ENCODE assay signal across 8 cellular contexts in the genomic region with DNA sequence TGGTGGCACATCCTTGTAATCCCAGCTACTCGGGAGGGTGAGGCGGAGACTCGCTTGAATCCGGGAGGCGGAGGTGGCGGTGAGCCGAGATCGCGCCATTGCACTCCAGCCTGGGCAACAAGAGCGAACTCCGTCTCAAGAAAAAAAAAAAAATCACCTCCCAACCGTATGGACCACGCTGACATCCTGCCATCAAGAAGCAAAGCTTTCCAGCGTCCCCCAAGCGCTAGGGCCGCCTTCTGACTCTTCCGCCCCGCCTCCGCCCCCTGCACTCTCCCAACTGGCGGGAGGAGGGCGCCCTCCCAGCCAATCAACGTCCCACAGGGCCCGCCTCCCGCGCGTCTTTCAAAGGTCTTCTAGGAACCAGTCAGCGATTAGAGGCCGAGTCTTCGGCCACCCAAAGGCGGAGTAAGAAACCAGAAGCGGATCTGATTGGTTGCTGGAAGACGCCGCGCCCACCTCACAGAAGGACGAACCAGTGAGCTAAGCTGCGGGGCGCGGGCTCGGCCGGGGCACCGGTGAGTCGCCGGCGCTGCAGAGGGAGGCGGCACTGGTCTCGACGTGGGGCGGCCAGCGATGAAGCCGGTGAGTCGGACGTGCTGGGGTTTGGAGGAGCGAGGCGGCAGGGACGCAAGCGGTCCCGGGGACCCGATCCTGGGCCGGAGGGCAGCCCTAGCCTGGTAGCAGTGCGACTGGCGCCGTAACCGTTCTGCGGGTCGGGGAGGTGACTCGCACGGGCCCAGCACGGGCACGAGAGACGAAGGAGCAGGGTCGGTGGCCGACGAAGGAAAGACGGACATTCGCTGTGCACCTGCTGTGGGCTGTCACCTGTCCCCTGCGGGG. TPM values are rescaled to one million over a fixed set of nuclear protein-coding genes. Genes with fewer than 3 reads are reported as not detected.
A peak's percentile ranks its signal among the peaks of the same experiment; 100 is the strongest.
DNase-seq lines count a peak whose midpoint lies in the region; ATAC-seq and TF ChIP-seq lines count a peak whose summit lies in the region.

A gene with protein sequence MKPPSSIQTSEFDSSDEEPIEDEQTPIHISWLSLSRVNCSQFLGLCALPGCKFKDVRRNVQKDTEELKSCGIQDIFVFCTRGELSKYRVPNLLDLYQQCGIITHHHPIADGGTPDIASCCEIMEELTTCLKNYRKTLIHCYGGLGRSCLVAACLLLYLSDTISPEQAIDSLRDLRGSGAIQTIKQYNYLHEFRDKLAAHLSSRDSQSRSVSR (plus strand): TSS at position 515 of the 843 bp plus-strand sequence. CDS start 62 bp downstream, at position 577.

- H3K4me1 Mint-ChIP-seq in activated naive CD8-positive, alpha-beta T cell treated with anti-CD3 and anti-CD28 coated beads, Interleukin-2, amount 10 ng/mL, durations not matched to agents 7 days and 5 days, result peaks cover 22% of the 10 kb centered on the region
- H3K4me1 Mint-ChIP-seq in type B pancreatic cell (ENCODE audit: unreplicated experiment), result peaks cover 17% of the 10 kb centered on the region

- no peaks in the 10 kb centered on the region for H4K20me1 ChIP-seq in SU-DHL-6 (ENCODE audit: low read depth, low read length)

- DNase-seq in NCI-H128 (lab: John Stamatoyannopoulos, UW; ENCODE audit: unreplicated experiment) (peak; percentile 90), Right ventricle myocardium superior (peak; percentile 99), type B pancreatic cell (ENCODE audit: extremely low spot score, unreplicated experiment) (peak; percentile 97)
- peak; percentile 95 for DNase-seq in activated naive CD8-positive, alpha-beta T cell treated with anti-CD3 and anti-CD28 coated beads, Interleukin-2, amount 10 ng/mL, durations not matched to agents 7 days and 5 days

- POLR2A ChIA-PET in activated naive CD8-positive, alpha-beta T cell treated with anti-CD3 and anti-CD28 coated beads, Interleukin-2, amount 10 ng/mL, durations not matched to agents 7 days and 5 days (lab: Charles Lee), result interaction anchor here (0.6 to 2.2 kb wide), 10 partner anchors 12 to 1245 kb away, joined by 3 to 12 read pairs (median 4); a partner anchor contains a TSS

- peak within 1 kb of the TSS; percentile 94 for H3K4me3 Mint-ChIP-seq in activated naive CD8-positive, alpha-beta T cell treated with anti-CD3 and anti-CD28 coated beads, Interleukin-2, amount 10 ng/mL, durations not matched to agents 7 days and 5 days
- peak within 1 kb of the TSS; percentile 92 for H3K4me3 Mint-ChIP-seq in type B pancreatic cell

- peaks cover 2% of the 10 kb centered on the region for H3K9me3 Mint-ChIP-seq in activated naive CD8-positive, alpha-beta T cell treated with anti-CD3 and anti-CD28 coated beads, Interleukin-2, amount 10 ng/mL, durations not matched to agents 7 days and 5 days
- no peaks in the 10 kb centered on the region for H3K9me3 Mint-ChIP-seq in type B pancreatic cell

- H3K79me2 ChIP-seq in SU-DHL-6 (ENCODE audit: insufficient read depth, low read length) (peaks cover 46% of the 10 kb centered on the region), parathyroid adenoma (no peaks in the 10 kb centered on the region)

- H3F3A ChIP-seq in SU-DHL-6 (ENCODE audit: insufficient read depth), result peaks cover 10% of the 10 kb centered on the region; the same call in 1 of the 2 replicates

- H3K9me3 ChIP-seq in SU-DHL-6 (ENCODE audit: insufficient read depth, low read length) (no peaks in the 10 kb centered on the region), parathyroid adenoma (ENCODE audit: control insufficient read depth, low read length) (no peaks in the 10 kb centered on the region)

- peak within 1 kb of the TSS; percentile 72 for H3K4me3 ChIP-seq in SU-DHL-6 (ENCODE audit: insufficient read depth, low read length, poor library complexity, severe bottlenecking)
- H3K4me3 ChIP-seq in parathyroid adenoma (ENCODE audit: low read depth, low read length), result peak within 1 kb of the TSS; percentile 69

- H3K36me3 ChIP-seq in SU-DHL-6 (ENCODE audit: low read length), result peaks cover 25% of the 10 kb centered on the region
- H3K36me3 ChIP-seq in parathyroid adenoma (ENCODE audit: control insufficient read depth, insufficient read depth, low read length), result no peaks in the 10 kb centered on the region

- H3K9ac ChIP-seq in SU-DHL-6 (ENCODE audit: low read length) (peak within 1 kb of the TSS; percentile 87), parathyroid adenoma (peak within 1 kb of the TSS; percentile 46)

- H3K27me3 ChIP-seq in SU-DHL-6 (ENCODE audit: low read length), result no peaks in the 10 kb centered on the region
- no peaks in the 10 kb centered on the region for H3K27me3 ChIP-seq in parathyroid adenoma (ENCODE audit: control insufficient read depth, insufficient read depth, low read length)

- H3K4me1 ChIP-seq in parathyroid adenoma, result peaks cover 3% of the 10 kb centered on the region

- H3K27ac ChIP-seq in SU-DHL-6 (ENCODE audit: low read depth, low read length), result peak within 1 kb of the TSS; percentile 67
- no peak within 1 kb of the TSS for H3K27ac ChIP-seq in parathyroid adenoma

- intact Hi-C loops in Right ventricle myocardium superior (cut with DNase I), result no loop called here

- ATAC-seq in HG02759 (IDR thresholded peaks at IDR 0.05; ENCODE audit: unreplicated experiment) (peak; percentile 97), Right ventricle myocardium superior (ENCODE audit: poor library complexity) (peak; percentile 99)
- ATAC-seq in activated naive CD8-positive, alpha-beta T cell treated with anti-CD3 and anti-CD28 coated beads, Interleukin-2, amount 10 ng/mL, durations not matched to agents 7 days and 5 days (ENCODE audit: low read depth), result peak; percentile 94

- peak within 1 kb of the TSS; percentile 70 for H3K4me2 ChIP-seq in SU-DHL-6 (ENCODE audit: low read depth, low read length, poor library complexity, severe bottlenecking)
- peak within 1 kb of the TSS; percentile 83 for H3K4me2 ChIP-seq in parathyroid adenoma (ENCODE audit: low read length)

- peaks cover 15% of the 10 kb centered on the region for H3K36me3 Mint-ChIP-seq in activated naive CD8-positive, alpha-beta T cell treated with anti-CD3 and anti-CD28 coated beads, Interleukin-2, amount 10 ng/mL, durations not matched to agents 7 days and 5 days
- peaks cover 6% of the 10 kb centered on the region for H3K36me3 Mint-ChIP-seq in type B pancreatic cell

- no peaks in the 10 kb centered on the region for H3K9me2 ChIP-seq in SU-DHL-6 (replicated peaks; ENCODE audit: insufficient read depth, low read length)

- peak; percentile 25 for TF ChIP-seq CTCF in GM12873 (IDR thresholded peaks at IDR 0.05; ENCODE audit: insufficient read depth, low read depth, low read length, missing control alignments)
- TF ChIP-seq CTCF in SU-DHL-6 (IDR thresholded peaks at IDR 0.05; ENCODE audit: insufficient read depth, low read length, poor library complexity, severe bottlenecking), result no peak
- peak; percentile 82 for TF ChIP-seq CTCF in parathyroid adenoma (IDR thresholded peaks at IDR 0.05)
- peak; percentile 57 for TF ChIP-seq CTCF in type B pancreatic cell (conservative IDR thresholded peaks at IDR 0.05)

- H3K27me3 Mint-ChIP-seq in activated naive CD8-positive, alpha-beta T cell treated with anti-CD3 and anti-CD28 coated beads, Interleukin-2, amount 10 ng/mL, durations not matched to agents 7 days and 5 days, result no peaks in the 10 kb centered on the region
- peaks cover 3% of the 10 kb centered on the region for H3K27me3 Mint-ChIP-seq in type B pancreatic cell

- peak within 1 kb of the TSS; percentile 81 for H2AFZ ChIP-seq in SU-DHL-6 (ENCODE audit: low read depth, low read length, severe bottlenecking)
- peak within 1 kb of the TSS; percentile 100 for H2AFZ ChIP-seq in parathyroid adenoma

- H3K27ac Mint-ChIP-seq in activated naive CD8-positive, alpha-beta T cell treated with anti-CD3 and anti-CD28 coated beads, Interleukin-2, amount 10 ng/mL, durations not matched to agents 7 days and 5 days, result peak within 1 kb of the TSS; percentile 89
- H3K27ac Mint-ChIP-seq in type B pancreatic cell, result peak within 1 kb of the TSS; percentile 79

RNA-seq across cellular contexts. Expression of the gene that starts here (rescaled TPM):
- 10 to 100 TPM; 64.8 to 67.6 TPM for total RNA-seq in activated naive CD8-positive, alpha-beta T cell treated with anti-CD3 and anti-CD28 coated beads, Interleukin-2, amount 10 ng/mL, durations not matched to agents 7 days and 5 days
- 5.2 TPM for total RNA-seq in Right ventricle myocardium superior
- 10.2 and 31.0 TPM in 2 replicates for total RNA-seq in type B pancreatic cell (ENCODE audit: low replicate concordance)
